8 cellular contexts compared by ENCODE assay signal in the genomic region with DNA sequence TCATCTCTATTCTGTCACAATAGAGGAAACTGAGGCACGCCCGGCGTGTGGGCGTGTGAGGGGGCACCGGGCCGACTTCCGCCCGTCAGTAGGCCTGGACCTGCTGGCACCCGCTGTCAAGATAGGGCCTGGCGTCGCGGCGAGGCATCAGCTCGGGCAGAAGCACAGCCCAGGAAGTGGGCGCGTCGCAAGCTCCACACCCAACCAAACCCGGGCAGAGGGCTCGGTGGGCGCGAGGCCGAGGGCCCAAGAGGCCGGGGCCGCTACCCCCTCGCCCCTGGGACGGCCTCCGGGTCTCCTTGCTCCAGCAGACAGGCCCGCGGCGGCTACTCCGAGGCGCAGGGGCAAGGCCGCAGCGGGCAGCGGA.
DNase-seq lines count a peak whose midpoint lies in the region; ATAC-seq lines count a peak whose summit lies in the region.

No MANE protein-coding gene starts in this region.

- no peaks in the 10 kb centered on the region for H3K9me3 Mint-ChIP-seq in activated naive CD8-positive, alpha-beta T cell treated with anti-CD3 and anti-CD28 coated beads for 36 hours

- peaks cover 31% of the 10 kb centered on the region for H3K4me1 Mint-ChIP-seq in activated naive CD8-positive, alpha-beta T cell treated with anti-CD3 and anti-CD28 coated beads for 36 hours

- peak; percentile 33 for ATAC-seq in HG03342 (IDR thresholded peaks at IDR 0.05; ENCODE audit: unreplicated experiment)
- ATAC-seq in GM21723 (IDR thresholded peaks at IDR 0.05; ENCODE audit: unreplicated experiment): no peak

- peaks cover 2% of the 10 kb centered on the region; the same call in 1 of the 2 replicates for H3K4me1 ChIP-seq in iPS-20b (ENCODE audit: insufficient read depth, low read length)
- H3K4me1 ChIP-seq in stomach smooth muscle (ENCODE audit: control insufficient read depth, insufficient read depth, low read length): peaks cover 20% of the 10 kb centered on the region

- H3K27ac Mint-ChIP-seq in activated naive CD8-positive, alpha-beta T cell treated with anti-CD3 and anti-CD28 coated beads for 36 hours: peak overlapping the region; percentile 90

- peaks cover 2% of the 10 kb centered on the region for H3K36me3 Mint-ChIP-seq in activated naive CD8-positive, alpha-beta T cell treated with anti-CD3 and anti-CD28 coated beads for 36 hours

- H3K9ac ChIP-seq in iPS-20b (ENCODE audit: low read depth, low read length) (no peak overlapping the region), stomach smooth muscle (ENCODE audit: low read length in 2 of 2) (peak overlapping the region; percentile 88 to 98)

- no peaks in the 10 kb centered on the region for H3K36me3 ChIP-seq in iPS-20b (ENCODE audit: insufficient read depth, low read depth, low read length)
- no peaks in the 10 kb centered on the region for H3K36me3 ChIP-seq in stomach smooth muscle (ENCODE audit: control insufficient read depth in 2 of 2, insufficient read depth in 2 of 2, low read length in 2 of 2)

- H3K27me3 ChIP-seq in iPS-20b (ENCODE audit: insufficient read depth, low read length) (peaks cover 68% of the 10 kb centered on the region), stomach smooth muscle (ENCODE audit: control insufficient read depth in 1 of 2, insufficient read depth in 2 of 2, low read length in 2 of 2) (no peaks in the 10 kb centered on the region)

- H3K9me3 ChIP-seq in iPS-20b (ENCODE audit: insufficient read depth, low read depth, low read length) (no peaks in the 10 kb centered on the region), stomach smooth muscle (ENCODE audit: control insufficient read depth in 2 of 2, low read length in 2 of 2) (no peaks in the 10 kb centered on the region)

- H3K27me3 Mint-ChIP-seq in activated naive CD8-positive, alpha-beta T cell treated with anti-CD3 and anti-CD28 coated beads for 36 hours: peaks cover 8% of the 10 kb centered on the region

- peak overlapping the region; percentile 43 for H3K4me3 Mint-ChIP-seq in activated naive CD8-positive, alpha-beta T cell treated with anti-CD3 and anti-CD28 coated beads for 36 hours

- H3K4me3 ChIP-seq in iPS-20b (ENCODE audit: low read length) (peak overlapping the region; percentile 72; the same call in 1 of the 2 replicates), stomach smooth muscle (ENCODE audit: low read length in 2 of 2) (peak overlapping the region; percentile 89 to 90)

- peak in 3 of 4 experiments; percentile 7 to 23 (median 7) for DNase-seq in stimulated activated CD4-positive, alpha-beta T cell treated with anti-CD3 and anti-CD28 coated beads, Interleukin-1b, Interleukin-23, amount 100 ng/mL, for 24 hours (ENCODE audit: low read depth in 4 of 4, low spot score in 1 of 4)
- DNase-seq in stimulated activated CD4-positive, alpha-beta T cell treated with anti-CD3 and anti-CD28 coated beads, Interleukin-2, amount 100 ng/mL, for 24 hours: no peak
- DNase-seq in activated naive CD8-positive, alpha-beta T cell treated with anti-CD3 and anti-CD28 coated beads for 36 hours: no peak
- DNase-seq in NCI-H1105 treated with DMSO at 0.1 percent for 48 hours (lab: John Stamatoyannopoulos, UW): no peak

- H3K27ac ChIP-seq in iPS-20b (ENCODE audit: low read length): no peak overlapping the region
- H3K27ac ChIP-seq in stomach smooth muscle (ENCODE audit: low read length): peak overlapping the region; percentile 96

Comparison
In these comparisons a context has a peak if more than half of its experiments do, and no peak if none do; other contexts are left out.
1. DNase-seq: peak in stimulated activated CD4-positive, alpha-beta T cell treated with anti-CD3 and anti-CD28 coated beads, Interleukin-1b, Interleukin-23, amount 100 ng/mL, for 24 hours (3 of 4); none in stimulated activated CD4-positive, alpha-beta T cell treated with anti-CD3 and anti-CD28 coated beads, Interleukin-2, amount 100 ng/mL, for 24 hours (0 of 2), activated naive CD8-positive, alpha-beta T cell treated with anti-CD3 and anti-CD28 coated beads for 36 hours (single experiment) and NCI-H1105 treated with DMSO at 0.1 percent for 48 hours (single experiment).